In the genomic region with DNA sequence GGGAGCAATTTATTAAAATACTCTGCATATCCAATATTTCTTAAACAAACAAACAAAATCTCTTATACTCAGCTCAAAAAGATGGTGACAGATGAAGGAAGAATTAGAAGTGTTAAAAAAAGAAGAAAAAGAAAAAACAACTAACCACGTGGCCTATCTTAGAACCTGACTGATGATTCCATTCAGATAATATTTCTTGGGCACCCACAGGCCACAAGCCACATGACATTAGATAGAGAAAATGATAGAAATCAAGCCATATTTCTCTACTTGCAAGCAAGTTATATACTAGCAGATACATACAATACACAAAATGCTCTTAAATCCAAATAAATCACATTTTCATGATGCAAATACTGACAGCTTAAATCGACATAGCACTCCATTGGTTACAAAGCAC, we compare ENCODE assay signal across 20 cellular contexts.
"Had no signal": no experiment of that assay in that cellular context is flagged by ENCODE, and none has a peak within 500 bp of the region (broad histone marks: within the 10 kb centered on the region; RNA-seq: fewer than 3 reads in every experiment).

No MANE protein-coding gene starts in this region.

- FAIRE-seq: bronchial epithelial cell had no signal

- H2AFZ ChIP-seq: PC-9 had no signal

- H3K27ac Mint-ChIP-seq: activated CD4-positive, alpha-beta memory T cell treated with anti-CD3 and anti-CD28 coated beads for 36 hours; activated CD4-positive, alpha-beta T cell treated with anti-CD3 and anti-CD28 coated beads, Interleukin-2, amount 10 ng/mL, durations not matched to agents 7 days and 5 days; activated naive CD4-positive, alpha-beta T cell treated with anti-CD3 and anti-CD28 coated beads, Interleukin-2, amount 50 U/mL, for 72 hours; activated naive CD8-positive, alpha-beta T cell treated with anti-CD3 and anti-CD28 coated beads, Interleukin-2, amount 50 U/mL, for 24 hours; T-cell had no signal

- H3K36me3 Mint-ChIP-seq: activated CD4-positive, alpha-beta memory T cell treated with anti-CD3 and anti-CD28 coated beads for 36 hours; activated naive CD4-positive, alpha-beta T cell treated with anti-CD3 and anti-CD28 coated beads, Interleukin-2, amount 50 U/mL, for 72 hours had no signal

- H3K4me2 ChIP-seq: PC-9 had no signal

- H3K4me3 ChIP-seq: PC-9 had no signal

- H3K4me3 Mint-ChIP-seq: activated CD4-positive, alpha-beta memory T cell treated with anti-CD3 and anti-CD28 coated beads for 36 hours; activated CD4-positive, alpha-beta T cell treated with anti-CD3 and anti-CD28 coated beads, Interleukin-2, amount 10 ng/mL, durations not matched to agents 7 days and 5 days; activated naive CD8-positive, alpha-beta T cell treated with anti-CD3 and anti-CD28 coated beads, Interleukin-2, amount 50 U/mL, for 24 hours; activated T-cell treated with anti-CD3 and anti-CD28 coated beads, Interleukin-2, amount 50 U/mL, for 4 hours; central memory CD8-positive, alpha-beta T cell; T-cell had no signal

- H3K27ac ChIP-seq: PC-9, VCaP had no signal

- H3K27me3 Mint-ChIP-seq: activated CD4-positive, alpha-beta memory T cell treated with anti-CD3 and anti-CD28 coated beads for 36 hours; activated CD4-positive, alpha-beta T cell treated with anti-CD3 and anti-CD28 coated beads, Interleukin-2, amount 10 ng/mL, durations not matched to agents 7 days and 5 days; activated naive CD8-positive, alpha-beta T cell treated with anti-CD3 and anti-CD28 coated beads, Interleukin-2, amount 50 U/mL, for 24 hours had no signal

- DNase-seq: activated CD4-positive, alpha-beta memory T cell treated with anti-CD3 and anti-CD28 coated beads for 36 hours; activated CD4-positive, alpha-beta T cell treated with anti-CD3 and anti-CD28 coated beads, Interleukin-2, amount 10 ng/mL, durations not matched to agents 7 days and 5 days; activated CD4-positive, CD25-positive, alpha-beta regulatory T cell; activated CD8-positive, alpha-beta memory T cell treated with anti-CD3 and anti-CD28 coated beads for 24 hours; activated effector memory CD4-positive, alpha-beta T cell treated with anti-CD3 and anti-CD28 coated beads, Interleukin-2, amount 50 U/mL, for 16 hours; activated naive CD4-positive, alpha-beta T cell treated with Interleukin-2 at 50 U/mL for 16 hours; activated naive CD8-positive, alpha-beta T cell treated with anti-CD3 and anti-CD28 coated beads, Interleukin-2, amount 50 U/mL, for 24 hours; activated T-cell treated with anti-CD3 and anti-CD28 coated beads, Interleukin-2, amount 50 U/mL, for 4 hours; NCI-H1105 treated with DMSO at 0.1 percent for 48 hours; NCI-H1436 treated with DMSO at 0.1 percent for 48 hours; NCI-H187; NCI-H2081; NCI-H510A treated with DMSO at 0.1 percent for 48 hours; PC-9; SHP77 treated with DMSO at 0.1 percent for 48 hours; T-cell had no signal

- H3K9me3 Mint-ChIP-seq: activated CD4-positive, alpha-beta memory T cell treated with anti-CD3 and anti-CD28 coated beads for 36 hours; activated CD4-positive, alpha-beta T cell treated with anti-CD3 and anti-CD28 coated beads, Interleukin-2, amount 10 ng/mL, durations not matched to agents 7 days and 5 days; activated naive CD4-positive, alpha-beta T cell treated with anti-CD3 and anti-CD28 coated beads, Interleukin-2, amount 50 U/mL, for 72 hours; activated naive CD8-positive, alpha-beta T cell treated with anti-CD3 and anti-CD28 coated beads, Interleukin-2, amount 50 U/mL, for 24 hours; activated T-cell treated with anti-CD3 and anti-CD28 coated beads, Interleukin-2, amount 50 U/mL, for 4 hours; central memory CD8-positive, alpha-beta T cell; T-cell had no signal

- H3K4me1 Mint-ChIP-seq: activated CD4-positive, alpha-beta T cell treated with anti-CD3 and anti-CD28 coated beads, Interleukin-2, amount 10 ng/mL, durations not matched to agents 7 days and 5 days; activated naive CD8-positive, alpha-beta T cell treated with anti-CD3 and anti-CD28 coated beads, Interleukin-2, amount 50 U/mL, for 24 hours had no signal

- ATAC-seq: activated naive CD4-positive, alpha-beta T cell treated with anti-CD3 and anti-CD28 coated beads, Interleukin-2, amount 50 U/mL, for 72 hours; activated naive CD8-positive, alpha-beta T cell treated with anti-CD3 and anti-CD28 coated beads, Interleukin-2, amount 50 U/mL, for 24 hours; activated T-cell treated with anti-CD3 and anti-CD28 coated beads, Interleukin-2, amount 50 U/mL, for 4 hours; T-cell had no signal
